In genomic region chr3:108221911-108222812, GRCh38 we compare ENCODE assay signal across 8 cellular contexts. TPM values are rescaled to one million over a fixed set of nuclear protein-coding genes. Genes with fewer than 3 reads are reported as not detected.
DNase-seq lines count a peak whose midpoint lies in the region; ATAC-seq and TF ChIP-seq lines count a peak whose summit lies in the region.

Gene IFT57 (minus strand): TSS chr3:108222424. CDS start chr3:108222322, 102 bp downstream.

- H3K4me3 Mint-ChIP-seq in natural killer cell, result peak within 1 kb of the TSS; percentile 97

- intact Hi-C loops in natural killer cell (cut with micrococcal nuclease), result loop anchor here (1.0 to 10.0 kb wide), 3 partner anchors 95 to 287 kb away; no protein-coding TSS in a partner anchor

- peak within 1 kb of the TSS; percentile 99 to 100 for H3K27ac Mint-ChIP-seq in natural killer cell

- peak; percentile 99 for DNase-seq in Daoy (ENCODE audit: low read depth)
- peak; percentile 97 for DNase-seq in H4 (ENCODE audit: low spot score)
- DNase-seq in LoVo (ENCODE audit: low spot score), result peak; percentile 96
- DNase-seq in activated T-helper 9 cell treated with anti-CD3 and anti-CD28 coated beads, Interleukin-2, amount 50 U/mL, for 16 hours (ENCODE audit: low read depth), result peak; percentile 90
- DNase-seq in fibroblast of peridontal ligament (ENCODE audit: extremely low read depth), result peak; percentile 98
- DNase-seq in natural killer cell, result peak; percentile 94
- DNase-seq in stimulated activated naive CD4-positive, alpha-beta T cell treated with Interleukin-2 at 50 U/mL for 16 hours (lab: John Stamatoyannopoulos, UW), result peak; percentile 92

- no peaks in the 10 kb centered on the region for H3K9me3 Mint-ChIP-seq in natural killer cell

- H3K27me3 Mint-ChIP-seq in natural killer cell (ENCODE audit: low read depth in 2 of 2), result no peaks in the 10 kb centered on the region

- no peak for TF ChIP-seq CTCF in natural killer cell (IDR thresholded peaks at IDR 0.05)

- peaks cover 39 to 50% of the 10 kb centered on the region in 2 donors for H3K4me1 Mint-ChIP-seq in natural killer cell

- peak; percentile 93 to 98 (median 95) for ATAC-seq in natural killer cell

- TF ChIP-seq POLR2A in Raji (IDR thresholded peaks at IDR 0.05; ENCODE audit: insufficient read depth, low read depth, low read length), result peak; percentile 86

- H3K36me3 Mint-ChIP-seq in natural killer cell, result no peaks in the 10 kb centered on the region

RNA-seq across cellular contexts. Expression of gene IFT57, which starts in this region (rescaled TPM):
- total RNA-seq in Daoy (2014; rRNA removed; shearing (Covaris generic)), result 71.7 and 108 TPM in 2 replicates
- total RNA-seq in H4 (2014; rRNA removed; shearing (Covaris generic)), result 37.3 and 50.4 TPM in 2 replicates
- 10 to 100 TPM; 22.2 to 49.3 (median 33.5) TPM for total RNA-seq in natural killer cell

Comparison
In these comparisons a context has a peak if more than half of its experiments do, and no peak if none do; other contexts are left out.
1. Peak in every context shown above with its lines: DNase-seq and ATAC-seq.